ENCODE assay signal across 15 cellular contexts in genomic region chr3:113277886-113278598, GRCh38.
DNase-seq lines count a peak whose midpoint lies in the region; ATAC-seq and TF ChIP-seq lines count a peak whose summit lies in the region.
"Had no signal": no experiment of that assay in that cellular context is flagged by ENCODE, and none has a peak within 500 bp of the region (broad histone marks: within the 10 kb centered on the region; RNA-seq: fewer than 3 reads in every experiment).

No MANE protein-coding gene starts in this region.

- no peak overlapping the region for H3K18ac ChIP-seq in trophoblast cell (ENCODE audit: low read length)

- H3K79me1 ChIP-seq in trophoblast cell (ENCODE audit: low read length): no peaks in the 10 kb centered on the region

- H3K4me1 ChIP-seq in Karpas-422 (ENCODE audit: low read length) (peaks cover 43% of the 10 kb centered on the region), trophoblast cell (ENCODE audit: control insufficient read depth in 1 of 2, insufficient read depth in 2 of 2, low read length in 2 of 2) (no peaks in the 10 kb centered on the region), mucosa of descending colon (ENCODE audit: low read depth) (no peaks in the 10 kb centered on the region)
- H3K4me1 ChIP-seq: colonic mucosa had no signal

- no peak overlapping the region for H3K23ac ChIP-seq in trophoblast cell (ENCODE audit: low read length)

- WGBS in trophoblast cell (ENCODE audit: extremely low coverage, insufficient coverage, insufficient read length): no CpG with 5 or more reads among the region's 17 CpGs

- no peak overlapping the region for H4K8ac ChIP-seq in trophoblast cell (ENCODE audit: low read depth, low read length)

- no peaks in the 10 kb centered on the region for H3K36me3 ChIP-seq in Karpas-422 (ENCODE audit: insufficient read depth, low read length)
- peaks cover 67 to 85% of the 10 kb centered on the region in 2 experiments for H3K36me3 ChIP-seq in trophoblast cell (ENCODE audit: control insufficient read depth in 1 of 2, insufficient read depth in 2 of 2, low read length in 2 of 2)
- no peaks in the 10 kb centered on the region for H3K36me3 ChIP-seq in mucosa of descending colon (ENCODE audit: low read depth)
- H3K36me3 ChIP-seq: colonic mucosa, pancreas had no signal

- H3K9me3 ChIP-seq in Karpas-422 (ENCODE audit: low read length) (no peaks in the 10 kb centered on the region), trophoblast cell (ENCODE audit: insufficient read depth, low read depth, low read length) (peaks cover 2% of the 10 kb centered on the region), mucosa of descending colon (no peaks in the 10 kb centered on the region)
- H3K9me3 ChIP-seq: colonic mucosa, pancreas had no signal

- no peak overlapping the region for H4K91ac ChIP-seq in trophoblast cell (ENCODE audit: low read depth, low read length)

- no peak overlapping the region for H3K4ac ChIP-seq in trophoblast cell (ENCODE audit: low read depth, low read length)

- no peak overlapping the region for H2BK5ac ChIP-seq in trophoblast cell (ENCODE audit: low read depth, low read length, poor library complexity)

- H4K20me1 ChIP-seq in Karpas-422 (ENCODE audit: insufficient read depth, low read depth, low read length): no peaks in the 10 kb centered on the region

- no peak overlapping the region for H2AK5ac ChIP-seq in trophoblast cell (ENCODE audit: low read length)

- ATAC-seq in GM18498 (IDR thresholded peaks at IDR 0.05; ENCODE audit: unreplicated experiment) (peak; percentile 9), mucosa of descending colon (no peak), HG02763 (IDR thresholded peaks at IDR 0.05; ENCODE audit: unreplicated experiment) (no peak)
- ATAC-seq: pancreas; stimulated activated naive CD8-positive, alpha-beta T cell treated with anti-CD3 and anti-CD28 coated beads, Interleukin-15, amount 100 ng/mL, for 72 hours had no signal

- H3K27ac ChIP-seq in Karpas-422 (ENCODE audit: low read length): 0 out of 2 replicates have a peak overlapping the region, but pooled peaks have one; percentile 71
- no peak overlapping the region for H3K27ac ChIP-seq in trophoblast cell (ENCODE audit: low read depth, low read length)
- H3K27ac ChIP-seq: colonic mucosa, pancreas had no signal

- H3K4me2 ChIP-seq in Karpas-422 (ENCODE audit: low read depth, low read length, poor library complexity, severe bottlenecking): peak overlapping the region; percentile 48
- H3K4me2 ChIP-seq in trophoblast cell (ENCODE audit: low read length): no peak overlapping the region

- no peak overlapping the region for H2BK120ac ChIP-seq in trophoblast cell (ENCODE audit: insufficient read depth, low read length, poor library complexity)

- H2BK12ac ChIP-seq in trophoblast cell (ENCODE audit: low read length): no peak overlapping the region

- H3K9ac ChIP-seq in Karpas-422 (ENCODE audit: low read length) (0 out of 2 replicates have a peak overlapping the region, but pooled peaks have one; percentile 7), trophoblast cell (ENCODE audit: low read length) (no peak overlapping the region)

- H2AFZ ChIP-seq in Karpas-422 (ENCODE audit: low read length) (no peak overlapping the region), trophoblast cell (ENCODE audit: insufficient read depth, low read length, poor library complexity) (no peak overlapping the region)

- H3K4me3 ChIP-seq in Karpas-422 (ENCODE audit: low read length) (no peak overlapping the region), epithelial cell of esophagus (ENCODE audit: low read length) (no peak overlapping the region), trophoblast cell (ENCODE audit: low read depth, low read length) (no peak overlapping the region), mucosa of descending colon (no peak overlapping the region)
- H3K4me3 ChIP-seq: colonic mucosa, pancreas had no signal

- intact Hi-C loops in mucosa of descending colon (cut with DNase I, micrococcal nuclease): loop anchor here in 1 of 2 donors (10.0 kb wide), 1 partner anchor 63 kb away; the partner anchor contains the start of gene BOC

- H3K9me2 ChIP-seq in Karpas-422 (replicated peaks; ENCODE audit: insufficient read depth, low read length): no peaks in the 10 kb centered on the region

- no peaks in the 10 kb centered on the region for H3K79me2 ChIP-seq in Karpas-422 (ENCODE audit: low read length)
- H3K79me2 ChIP-seq in trophoblast cell (ENCODE audit: control insufficient read depth, insufficient read depth, low read length, poor library complexity): no peaks in the 10 kb centered on the region

- no peak overlapping the region for H3K14ac ChIP-seq in trophoblast cell (ENCODE audit: low read length)

- H3K27me3 ChIP-seq in Karpas-422 (ENCODE audit: low read length) (no peaks in the 10 kb centered on the region), trophoblast cell (ENCODE audit: insufficient read depth, low read length) (no peaks in the 10 kb centered on the region)
- H3K27me3 ChIP-seq: colonic mucosa, pancreas had no signal

- no peak overlapping the region for H4K12ac ChIP-seq in trophoblast cell (ENCODE audit: low read depth, low read length)

- TF ChIP-seq CTCF in epithelial cell of esophagus (IDR thresholded peaks at IDR 0.05; ENCODE audit: insufficient read depth, low read depth, low read length, missing control alignments): peak; percentile 28
- no peak for TF ChIP-seq CTCF in mucosa of descending colon (IDR thresholded peaks at IDR 0.05)

- DNase-seq in Karpas-422 (peak; percentile 56), epithelial cell of esophagus (ENCODE audit: low read depth) (peak; percentile 32), trophoblast cell (peak; percentile 38 to 70), mucosa of descending colon (no peak), HT-29 (ENCODE audit: low spot score) (no peak)
- DNase-seq: activated CD4-positive, alpha-beta T cell treated with anti-CD3 and anti-CD28 coated beads, Interleukin-2, amount 50 U/mL, for 1 hour; activated naive CD4-positive, alpha-beta T cell treated with anti-CD3 and anti-CD28 coated beads, Interleukin-2, amount 10 ng/mL, durations not matched to agents 7 days and 5 days; colonic mucosa; foreskin melanocyte; NCI-H1436 treated with DMSO at 0.1 percent for 48 hours; pancreas; stimulated activated CD4-positive, alpha-beta T cell treated with anti-CD3 and anti-CD28 coated beads, Interleukin-1b, Interleukin-23, amount 100 ng/mL, for 48 hours; stimulated activated naive CD8-positive, alpha-beta T cell treated with anti-CD3 and anti-CD28 coated beads, Interleukin-15, amount 100 ng/mL, for 72 hours had no signal

Comparison
In these comparisons a context has a peak if more than half of its experiments do, and no peak if none do; other contexts are left out.
1. DNase-seq: peak in Karpas-422 (single experiment), epithelial cell of esophagus (single experiment) and trophoblast cell (2 of 2); none in mucosa of descending colon (0 of 3) and HT-29 (single experiment).